In genomic region chr2:124824441-124824840, GRCh38 we compare ENCODE assay signal across 33 cellular contexts.
"Had no signal": no experiment of that assay in that cellular context is flagged by ENCODE, and none has a peak within 500 bp of the region (broad histone marks: within the 10 kb centered on the region; RNA-seq: fewer than 3 reads in every experiment).

No MANE protein-coding gene starts in this region.

- DNase-seq: Karpas-422, Kasumi-1, KG1, MG63, MM.1S, MV-4-11, NCI-H1048, NCI-H1092, NCI-H1092 treated with DMSO at 0.1 percent for 48 hours, NCI-H1105, NCI-H1105 treated with DMSO at 0.1 percent for 48 hours, NCI-H1417, NCI-H1417 treated with DMSO at 0.1 percent for 48 hours, NCI-H1436, NCI-H1436 treated with DMSO at 0.1 percent for 48 hours, NCI-H146, NCI-H1694, NCI-H1694 treated with DMSO at 0.1 percent for 48 hours, NCI-H187, NCI-H187 treated with DMSO at 0.1 percent for 48 hours, NCI-H1930, NCI-H2029, NCI-H2029 treated with DMSO at 0.1 percent for 48 hours, NCI-H2081, NCI-H2081 treated with DMSO at 0.1 percent for 48 hours, NCI-H2107, NCI-H2171, NCI-H2171 treated with DMSO at 0.1 percent for 48 hours, NCI-H2227 treated with DMSO at 0.1 percent for 48 hours, NCI-H226, NCI-H345, NCI-H446, NCI-H446 treated with DMSO at 0.1 percent for 48 hours had no signal
